Comparison of ENCODE assay signal across 21 cellular contexts in genomic region chr3:76505202-76505875, GRCh38.
"Had no signal": no experiment of that assay in that cellular context is flagged by ENCODE, and none has a peak within 500 bp of the region (broad histone marks: within the 10 kb centered on the region; RNA-seq: fewer than 3 reads in every experiment).

No MANE protein-coding gene starts in this region.

- H3K4me2 ChIP-seq: hepatocyte had no signal

- H3K4me3 Mint-ChIP-seq: activated T-cell treated with anti-CD3 and anti-CD28 coated beads, Interleukin-2, amount 50 U/mL, for 4 hours; endodermal cell; nephron progenitor cell; T-helper 17 cell had no signal

- DNase-seq: activated CD4-positive, alpha-beta T cell treated with anti-CD3 and anti-CD28 coated beads, Interleukin-2, amount 50 U/mL, for 1 hour; activated CD4-positive, CD25-positive, alpha-beta regulatory T cell treated with anti-CD3 and anti-CD28 coated beads, Interleukin-2, amount 50 U/mL, for 72 hours; activated CD8-positive, alpha-beta memory T cell treated with anti-CD3 and anti-CD28 coated beads, Interleukin-2, amount 50 U/mL, for 4 hours; activated effector memory CD4-positive, alpha-beta T cell treated with Interleukin-2 at 50 U/mL for 16 hours; activated naive CD4-positive, alpha-beta T cell treated with anti-CD3 and anti-CD28 coated beads, Interleukin-2, amount 50 U/mL, for 16 hours; activated T-cell treated with anti-CD3 and anti-CD28 coated beads, Interleukin-2, amount 50 U/mL, for 4 hours; adrenal gland; endodermal cell; islet precursor cell; nephron progenitor cell; nucleus accumbens; stomach; T-helper 17 cell; upper lobe of left lung had no signal

- H3K27ac ChIP-seq: adrenal gland, cardiac muscle cell, epithelial cell of prostate, foreskin keratinocyte, hepatocyte, stomach, thoracic aorta, upper lobe of left lung, VCaP had no signal

- H3K9me3 Mint-ChIP-seq: endodermal cell, nephron progenitor cell had no signal

- ATAC-seq: activated T-cell treated with anti-CD3 and anti-CD28 coated beads, Interleukin-2, amount 50 U/mL, for 4 hours; T-helper 17 cell had no signal

- H3K36me3 ChIP-seq: adrenal gland, cardiac muscle cell, stomach, thoracic aorta, upper lobe of left lung had no signal

- H3K4me3 ChIP-seq: adrenal gland, cardiac muscle cell, hepatocyte, lung, stomach, thoracic aorta, upper lobe of left lung had no signal

- H3K4me1 Mint-ChIP-seq: endodermal cell, nephron progenitor cell, T-helper 17 cell had no signal

- H3K4me1 ChIP-seq: adrenal gland, stomach, upper lobe of left lung had no signal

- H2AFZ ChIP-seq: hepatocyte had no signal

- H3K27ac Mint-ChIP-seq: endodermal cell, nephron progenitor cell, T-helper 17 cell had no signal

- H3K27me3 ChIP-seq: adrenal gland, cardiac muscle cell, foreskin keratinocyte, hepatocyte, stomach, upper lobe of left lung had no signal

- H3K9me3 ChIP-seq: adrenal gland, stomach, thoracic aorta, upper lobe of left lung had no signal

- H3K27me3 Mint-ChIP-seq: T-helper 17 cell had no signal

- H3K79me2 ChIP-seq: hepatocyte had no signal
